10 cellular contexts compared by ENCODE assay signal in the genomic region with DNA sequence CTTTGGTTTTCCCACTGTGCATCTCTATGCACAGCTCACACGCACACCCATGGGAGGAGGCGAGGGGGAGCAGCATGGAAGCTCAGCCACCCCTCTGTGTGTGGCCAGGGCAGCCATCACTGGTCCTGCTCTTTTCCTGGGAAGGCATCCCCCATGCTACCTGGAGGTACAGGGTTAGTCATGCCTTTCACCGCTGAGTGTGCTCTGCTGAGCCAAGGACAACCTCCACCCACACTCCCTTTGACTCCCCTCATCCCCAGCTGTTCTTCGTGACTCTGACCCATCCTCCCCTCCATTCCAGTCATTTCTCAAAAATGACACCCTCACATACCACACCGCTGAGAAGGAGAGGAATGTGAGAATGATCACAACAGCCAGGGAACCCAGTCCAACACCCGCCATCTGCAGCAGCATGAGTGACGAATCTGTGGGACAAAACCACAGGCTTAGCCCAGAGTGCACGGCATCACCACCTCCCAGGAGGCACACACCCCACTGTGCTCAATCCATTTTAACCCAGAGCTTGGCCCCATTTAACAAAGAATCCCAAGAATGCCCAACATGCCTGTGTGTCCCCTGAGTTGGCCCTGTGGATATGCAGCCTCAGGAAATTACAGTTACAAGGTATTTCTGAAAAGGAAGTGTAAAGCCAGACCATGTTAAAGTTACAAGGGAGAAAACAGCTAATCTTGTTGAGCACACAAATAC.
A peak's percentile ranks its signal among the peaks of the same experiment; 100 is the strongest.
DNase-seq lines count a peak whose midpoint lies in the region; ATAC-seq and TF ChIP-seq lines count a peak whose summit lies in the region.
"Had no signal": no experiment of that assay in that cellular context is flagged by ENCODE, and none has a peak within 500 bp of the region (broad histone marks: within the 10 kb centered on the region; RNA-seq: fewer than 3 reads in every experiment).

No MANE protein-coding gene starts in this region.

- H4K20me1 ChIP-seq in GM23338 (replicated peaks; ENCODE audit: insufficient read depth): no peaks in the 10 kb centered on the region

- H3F3A ChIP-seq in GM23338 (replicated peaks; ENCODE audit: low read depth): no peaks in the 10 kb centered on the region

- peaks cover 3% of the 10 kb centered on the region; the same call in 1 of the 2 replicates for H3K9me3 ChIP-seq in SJCRH30 (replicated peaks)

- H3K4me1 ChIP-seq in GM23338 (ENCODE audit: insufficient read depth): peaks cover 14% of the 10 kb centered on the region; the same call in 1 of the 2 replicates
- peaks cover 43% of the 10 kb centered on the region for H3K4me1 ChIP-seq in SJCRH30

- no peak for TF ChIP-seq CTCF in GM23338 (conservative IDR thresholded peaks at IDR 0.05; ENCODE audit: low read depth in 2 of 2)
- TF ChIP-seq CTCF in foreskin fibroblast (IDR thresholded peaks at IDR 0.05; ENCODE audit: low read depth, low read length): no peak

- no peak overlapping the region for H3K4me3 ChIP-seq in GM23338
- H3K4me3 ChIP-seq in SJCRH30: no peak overlapping the region
- H3K4me3 ChIP-seq in foreskin fibroblast (ENCODE audit: low read depth in 1 of 2, low read length in 2 of 2): no peak overlapping the region

- H3K79me2 ChIP-seq in GM23338 (replicated peaks; ENCODE audit: insufficient read depth): no peaks in the 10 kb centered on the region

- DNase-seq in GM23338 (ENCODE audit: low spot score) (peak; percentile 82), SJCRH30 (peak; percentile 99), foreskin fibroblast (peak; percentile 99 to 100), pulmonary artery endothelial cell (ENCODE audit: low read depth, low spot score) (peak; percentile 63), NCI-H2029 (lab: John Stamatoyannopoulos, UW) (no peak), COR-L47 (lab: John Stamatoyannopoulos, UW) (no peak), NCI-H2227 (lab: John Stamatoyannopoulos, UW; ENCODE audit: unreplicated experiment) (no peak), NCI-H82 (lab: John Stamatoyannopoulos, UW) (no peak)

- 0 out of 2 replicates have a peak overlapping the region, but pooled peaks have one; percentile 18 for H3K27ac ChIP-seq in GM23338 (ENCODE audit: low read depth)
- peak overlapping the region; percentile 82 for H3K27ac ChIP-seq in SJCRH30
- H3K27ac ChIP-seq: VCaP had no signal

- peaks cover 6% of the 10 kb centered on the region for H3K27me3 Mint-ChIP-seq in GM23338 (ENCODE audit: insufficient read depth, low read depth, poor library complexity)

- H3K36me3 ChIP-seq in GM23338 (ENCODE audit: insufficient read depth) (no peaks in the 10 kb centered on the region), SJCRH30 (no peaks in the 10 kb centered on the region)

- peak; percentile 89 for ATAC-seq in GM23338

- no peak overlapping the region for H3K4me3 Mint-ChIP-seq in GM23338
- H3K4me3 Mint-ChIP-seq: IgD-negative memory B cell had no signal

- H3K4me2 ChIP-seq in GM23338: no peak overlapping the region

- no peaks in the 10 kb centered on the region for H3K9me3 Mint-ChIP-seq in GM23338

- H3K27me3 ChIP-seq in GM23338 (ENCODE audit: insufficient read depth) (no peaks in the 10 kb centered on the region), SJCRH30 (no peaks in the 10 kb centered on the region)

- peaks cover 36% of the 10 kb centered on the region for H3K4me1 Mint-ChIP-seq in GM23338

- no peak overlapping the region for H2AFZ ChIP-seq in GM23338

- no peaks in the 10 kb centered on the region; the same call in 2 of the 3 replicates for H3K36me3 Mint-ChIP-seq in GM23338 (ENCODE audit: low read depth)

- peaks cover 14% of the 10 kb centered on the region; the same call in 1 of the 2 replicates for H3K9me2 ChIP-seq in GM23338 (ENCODE audit: insufficient read depth)

- peak overlapping the region; percentile 82 for H3K27ac Mint-ChIP-seq in GM23338
- H3K27ac Mint-ChIP-seq: IgD-negative memory B cell had no signal

TF ChIP-seq in GM23338, 12 proteins besides CTCF, POLR2A, EP300 and RAD21 (continues in another document):
- TF ChIP-seq, protein P1, sequence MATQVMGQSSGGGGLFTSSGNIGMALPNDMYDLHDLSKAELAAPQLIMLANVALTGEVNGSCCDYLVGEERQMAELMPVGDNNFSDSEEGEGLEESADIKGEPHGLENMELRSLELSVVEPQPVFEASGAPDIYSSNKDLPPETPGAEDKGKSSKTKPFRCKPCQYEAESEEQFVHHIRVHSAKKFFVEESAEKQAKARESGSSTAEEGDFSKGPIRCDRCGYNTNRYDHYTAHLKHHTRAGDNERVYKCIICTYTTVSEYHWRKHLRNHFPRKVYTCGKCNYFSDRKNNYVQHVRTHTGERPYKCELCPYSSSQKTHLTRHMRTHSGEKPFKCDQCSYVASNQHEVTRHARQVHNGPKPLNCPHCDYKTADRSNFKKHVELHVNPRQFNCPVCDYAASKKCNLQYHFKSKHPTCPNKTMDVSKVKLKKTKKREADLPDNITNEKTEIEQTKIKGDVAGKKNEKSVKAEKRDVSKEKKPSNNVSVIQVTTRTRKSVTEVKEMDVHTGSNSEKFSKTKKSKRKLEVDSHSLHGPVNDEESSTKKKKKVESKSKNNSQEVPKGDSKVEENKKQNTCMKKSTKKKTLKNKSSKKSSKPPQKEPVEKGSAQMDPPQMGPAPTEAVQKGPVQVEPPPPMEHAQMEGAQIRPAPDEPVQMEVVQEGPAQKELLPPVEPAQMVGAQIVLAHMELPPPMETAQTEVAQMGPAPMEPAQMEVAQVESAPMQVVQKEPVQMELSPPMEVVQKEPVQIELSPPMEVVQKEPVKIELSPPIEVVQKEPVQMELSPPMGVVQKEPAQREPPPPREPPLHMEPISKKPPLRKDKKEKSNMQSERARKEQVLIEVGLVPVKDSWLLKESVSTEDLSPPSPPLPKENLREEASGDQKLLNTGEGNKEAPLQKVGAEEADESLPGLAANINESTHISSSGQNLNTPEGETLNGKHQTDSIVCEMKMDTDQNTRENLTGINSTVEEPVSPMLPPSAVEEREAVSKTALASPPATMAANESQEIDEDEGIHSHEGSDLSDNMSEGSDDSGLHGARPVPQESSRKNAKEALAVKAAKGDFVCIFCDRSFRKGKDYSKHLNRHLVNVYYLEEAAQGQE (IDR thresholded peaks at IDR 0.05; ENCODE audit: unreplicated experiment): no peak
- TF ChIP-seq EZH2 (IDR thresholded peaks at IDR 0.05; ENCODE audit: low read depth, unreplicated experiment) (no peak), POLR2AphosphoS5 (IDR thresholded peaks at IDR 0.05; ENCODE audit: low read depth) (no peak), STAT1 (IDR thresholded peaks at IDR 0.05; ENCODE audit: unreplicated experiment) (no peak), EZH2phosphoT487 (IDR thresholded peaks at IDR 0.05; ENCODE audit: unreplicated experiment) (no peak), NANOG (IDR thresholded peaks at IDR 0.05; ENCODE audit: borderline replicate concordance) (no peak), ZNF114 (CRISPR knock-in tag; IDR thresholded peaks at IDR 0.05) (no peak), ZNF331 (CRISPR knock-in tag; IDR thresholded peaks at IDR 0.05; ENCODE audit: low read depth) (no peak)

Comparison
In these comparisons a context has a peak if more than half of its experiments do, and no peak if none do; other contexts are left out.
1. DNase-seq: peak in GM23338 (single experiment), SJCRH30 (2 of 2), foreskin fibroblast (2 of 2) and pulmonary artery endothelial cell (single experiment); none in NCI-H2029 (single experiment), COR-L47 (single experiment), NCI-H2227 (single experiment) and NCI-H82 (single experiment).